In the genomic region with DNA sequence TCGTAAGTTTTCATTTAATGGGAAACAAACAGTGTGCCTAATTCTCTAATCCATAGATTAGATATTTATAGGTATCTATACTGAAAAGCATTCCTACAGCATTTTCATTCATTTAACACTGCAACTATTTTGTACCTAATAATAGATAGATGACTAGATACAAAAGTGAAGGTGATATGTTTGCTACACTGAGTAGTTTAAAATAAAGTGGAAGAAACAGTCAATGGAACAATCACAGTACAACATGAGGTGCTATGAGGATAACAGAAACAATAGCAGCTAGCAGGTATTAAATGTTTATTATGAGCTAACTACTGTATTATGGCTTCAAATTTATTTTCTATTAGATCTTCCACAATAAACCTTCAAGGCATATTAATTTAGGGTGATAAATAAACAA, we compare ENCODE assay signal across 22 cellular contexts.
"Had no signal": no experiment of that assay in that cellular context is flagged by ENCODE, and none has a peak within 500 bp of the region (broad histone marks: within the 10 kb centered on the region; RNA-seq: fewer than 3 reads in every experiment).

No MANE protein-coding gene starts in this region.

- H3K27me3 ChIP-seq: colonic mucosa, esophagus squamous epithelium, gastroesophageal sphincter, heart left ventricle, hepatocyte, left lung had no signal

- H3K9me3 ChIP-seq: colonic mucosa, esophagus squamous epithelium, gastroesophageal sphincter, heart left ventricle, left lung, lower lobe of right lung, mucosa of descending colon had no signal

- H3K36me3 ChIP-seq: colonic mucosa had no signal

- ATAC-seq: effector memory CD8-positive, alpha-beta T cell; esophagus mucosa; gastroesophageal sphincter; heart left ventricle; left cardiac atrium; left lung; left ventricle myocardium superior; lower lobe of right lung; mucosa of descending colon had no signal

- H3K27ac ChIP-seq: colonic mucosa, epithelial cell of prostate, esophagus squamous epithelium, gastroesophageal sphincter, heart left ventricle, hepatocyte, left lung, lower lobe of right lung had no signal

- DNase-seq: colonic mucosa; cortex of kidney; effector CD8-positive, alpha-beta T cell; effector memory CD8-positive, alpha-beta T cell; endodermal cell; erythroblast; esophagus squamous epithelium; foreskin fibroblast; foreskin melanocyte; heart left ventricle; hypothalamus; left cardiac atrium; left lung; left ventricle myocardium superior; lower lobe of right lung; mesenchymal stem cell; mucosa of descending colon; naive B cell had no signal

- H3K4me3 ChIP-seq: colonic mucosa, esophagus squamous epithelium, gastroesophageal sphincter, heart left ventricle, hepatocyte, left lung, lower lobe of right lung, mucosa of descending colon had no signal

- H3K4me2 ChIP-seq: hepatocyte had no signal

- H2AFZ ChIP-seq: hepatocyte had no signal

- H3K4me1 ChIP-seq: colonic mucosa had no signal

- H3K79me2 ChIP-seq: hepatocyte had no signal
